16 cellular contexts compared by ENCODE assay signal in the genomic region with DNA sequence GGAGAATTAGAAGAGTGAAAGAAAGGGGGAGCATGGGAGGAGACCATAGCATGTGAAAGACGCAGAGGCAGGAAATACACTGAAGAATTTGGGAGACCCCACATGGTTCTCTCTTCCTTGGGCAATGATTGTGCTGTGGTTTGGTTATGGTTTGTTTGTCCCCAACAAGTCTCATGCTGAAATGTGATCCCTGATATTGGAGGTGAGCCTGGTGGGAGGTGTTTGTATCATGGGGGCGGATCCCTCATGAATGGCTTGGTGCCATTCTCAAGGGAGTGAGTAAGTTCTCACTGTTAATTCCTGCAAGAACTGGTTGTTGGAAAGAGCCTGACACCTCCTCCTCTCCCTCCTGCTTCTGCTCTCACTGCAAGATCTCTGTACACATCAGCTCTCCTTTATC.
DNase-seq lines count a peak whose midpoint lies in the region; ATAC-seq and TF ChIP-seq lines count a peak whose summit lies in the region.
"Had no signal": no experiment of that assay in that cellular context is flagged by ENCODE, and none has a peak within 500 bp of the region (broad histone marks: within the 10 kb centered on the region; RNA-seq: fewer than 3 reads in every experiment).

No MANE protein-coding gene starts in this region.

- WGBS in mammary epithelial cell (ENCODE audit: low coverage, missing lambda C conversion rate) = 44% methylated on average over 2 of the region's 2 CpGs
- no CpG with 5 or more reads among the region's 2 CpGs for WGBS in mesendoderm (ENCODE audit: extremely low coverage, insufficient coverage, low lambda C conversion rate)

- no peak overlapping the region for H2BK120ac ChIP-seq in mesendoderm (ENCODE audit: low read depth, low read length)

- no peak overlapping the region for H3K18ac ChIP-seq in mesendoderm (ENCODE audit: low read length)

- dilution Hi-C loops in mammary epithelial cell (cut with HindIII; ENCODE audit: low sequenced_read_pairs) = no loop called here

- H3K27me3 ChIP-seq in mammary epithelial cell (ENCODE audit: insufficient read depth, low read length) (no peaks in the 10 kb centered on the region), mesendoderm (ENCODE audit: insufficient read depth, low read length, poor library complexity) (no peaks in the 10 kb centered on the region), uterus (no peaks in the 10 kb centered on the region), ascending aorta (no peaks in the 10 kb centered on the region)

- H2AFZ ChIP-seq in mammary epithelial cell (ENCODE audit: low read depth, low read length) = no peak overlapping the region

- no peaks in the 10 kb centered on the region for H3K27me3 Mint-ChIP-seq in MCF 10A (ENCODE audit: insufficient read depth, unreplicated experiment)
- peaks cover 2% of the 10 kb centered on the region for H3K27me3 Mint-ChIP-seq in glutamatergic neuron (ENCODE audit: unreplicated experiment)
- H3K27me3 Mint-ChIP-seq in activated CD8-positive, alpha-beta T cell treated with anti-CD3 and anti-CD28 coated beads, Interleukin-2, amount 10 ng/mL, durations not matched to agents 7 days and 5 days (ENCODE audit: low read depth) = peaks cover 3% of the 10 kb centered on the region
- H3K27me3 Mint-ChIP-seq: B cell had no signal

- H2AK5ac ChIP-seq in mesendoderm (ENCODE audit: low read length) = no peak overlapping the region

- no peaks in the 10 kb centered on the region for H3K79me1 ChIP-seq in mesendoderm (ENCODE audit: low read length)

- no peak overlapping the region for H3K4ac ChIP-seq in mesendoderm (ENCODE audit: low read depth, low read length)

- H3K79me2 ChIP-seq in mammary epithelial cell (ENCODE audit: insufficient read depth, low read length) = no peaks in the 10 kb centered on the region
- H3K79me2 ChIP-seq in mesendoderm (ENCODE audit: control insufficient read depth, insufficient read depth, low read length) = no peaks in the 10 kb centered on the region

- H3K23ac ChIP-seq in mesendoderm (ENCODE audit: low read length) = no peak overlapping the region

- CTCF ChIA-PET in MCF 10A (lab: Yijun Ruan, JAX) = no interaction called here
- CTCF ChIA-PET in mammary epithelial cell (lab: Charles Lee; ENCODE audit: low non-redundant PET) = no interaction called here
- CTCF ChIA-PET in activated CD8-positive, alpha-beta T cell treated with anti-CD3 and anti-CD28 coated beads, Interleukin-2, amount 10 ng/mL, durations not matched to agents 7 days and 5 days (lab: Charles Lee) = no interaction called here

- H3K4me1 Mint-ChIP-seq in MCF 10A (ENCODE audit: insufficient read depth, unreplicated experiment) = no peaks in the 10 kb centered on the region
- H3K4me1 Mint-ChIP-seq in glutamatergic neuron (ENCODE audit: low read depth, unreplicated experiment) = no peaks in the 10 kb centered on the region
- no peaks in the 10 kb centered on the region for H3K4me1 Mint-ChIP-seq in activated CD8-positive, alpha-beta T cell treated with anti-CD3 and anti-CD28 coated beads, Interleukin-2, amount 10 ng/mL, durations not matched to agents 7 days and 5 days (ENCODE audit: low read depth)
- H3K4me1 Mint-ChIP-seq: B cell, CD14-positive monocyte, IgD-negative memory B cell had no signal

- in situ Hi-C loops in mammary epithelial cell (cut with MboI; ENCODE audit: low sequenced_read_pairs in 2 of 2) = no loop called here

- BruUV-seq in MCF 10A (replicated peaks; lab: Mats Ljungman, UMichigan) (no TSS peak), mammary epithelial cell (replicated peaks; lab: Mats Ljungman, UMichigan) (no TSS peak)

- intact Hi-C loops in MCF 10A (cut with micrococcal nuclease) = no loop called here
- intact Hi-C loops in mammary epithelial cell (cut with micrococcal nuclease) = no loop called here
- intact Hi-C loops in uterus (cut with DNase I; ENCODE audit: low total_unique reads) = loop anchor here (5.0 kb wide), 1 partner anchor 132 kb away; no protein-coding TSS in a partner anchor
- intact Hi-C loops in ascending aorta (cut with DNase I) = no loop called here

- DNase-seq in MCF 10A (ENCODE audit: unreplicated experiment) (peak; percentile 8), mammary epithelial cell (no peak), NCI-H69 (lab: John Stamatoyannopoulos, UW) (peak; percentile 11), mesendoderm (peak; percentile 6), uterus (peak; percentile 22 to 26), glutamatergic neuron (no peak), ascending aorta (ENCODE audit: low spot score in 2 of 2) (no peak)
- DNase-seq in activated CD8-positive, alpha-beta T cell treated with anti-CD3 and anti-CD28 coated beads, Interleukin-2, amount 10 ng/mL, durations not matched to agents 7 days and 5 days = no peak
- DNase-seq: GOT3, NCI-H1694 treated with DMSO at 0.1 percent for 48 hours, NCI-H510A treated with DMSO at 0.1 percent for 48 hours, SHP77 had no signal

- H3K9me3 Mint-ChIP-seq in MCF 10A (ENCODE audit: unreplicated experiment) (no peaks in the 10 kb centered on the region), glutamatergic neuron (ENCODE audit: unreplicated experiment) (no peaks in the 10 kb centered on the region)
- H3K9me3 Mint-ChIP-seq in activated CD8-positive, alpha-beta T cell treated with anti-CD3 and anti-CD28 coated beads, Interleukin-2, amount 10 ng/mL, durations not matched to agents 7 days and 5 days (ENCODE audit: insufficient read depth) = no peaks in the 10 kb centered on the region
- H3K9me3 Mint-ChIP-seq: CD14-positive monocyte had no signal

- no peaks in the 10 kb centered on the region for H3K4me1 ChIP-seq in mammary epithelial cell (ENCODE audit: insufficient read depth, low read length)
- H3K4me1 ChIP-seq in mesendoderm (ENCODE audit: control insufficient read depth, low read depth, low read length) = no peaks in the 10 kb centered on the region
- no peaks in the 10 kb centered on the region for H3K4me1 ChIP-seq in uterus
- no peaks in the 10 kb centered on the region for H3K4me1 ChIP-seq in ascending aorta

- no peak overlapping the region for H4K8ac ChIP-seq in mesendoderm (ENCODE audit: low read depth, low read length)

- POLR2A ChIA-PET in MCF 10A (lab: Yijun Ruan, JAX) = no interaction called here
- POLR2A ChIA-PET in activated CD8-positive, alpha-beta T cell treated with anti-CD3 and anti-CD28 coated beads, Interleukin-2, amount 10 ng/mL, durations not matched to agents 7 days and 5 days (lab: Charles Lee) = no interaction called here

- no peak overlapping the region for H3K4me2 ChIP-seq in mammary epithelial cell (ENCODE audit: insufficient read depth, low read depth, low read length)
- no peak overlapping the region for H3K4me2 ChIP-seq in mesendoderm (ENCODE audit: low read length)

- no peaks in the 10 kb centered on the region for H4K20me1 ChIP-seq in mammary epithelial cell (ENCODE audit: insufficient read depth, low read length)

- H3K27ac Mint-ChIP-seq in MCF 10A (ENCODE audit: low read depth, unreplicated experiment) (no peak overlapping the region), glutamatergic neuron (ENCODE audit: unreplicated experiment) (no peak overlapping the region)
- no peak overlapping the region for H3K27ac Mint-ChIP-seq in activated CD8-positive, alpha-beta T cell treated with anti-CD3 and anti-CD28 coated beads, Interleukin-2, amount 10 ng/mL, durations not matched to agents 7 days and 5 days
- H3K27ac Mint-ChIP-seq: B cell, CD14-positive monocyte had no signal

- H3K36me3 Mint-ChIP-seq in MCF 10A (ENCODE audit: insufficient read depth, unreplicated experiment) (no peaks in the 10 kb centered on the region), glutamatergic neuron (ENCODE audit: unreplicated experiment) (no peaks in the 10 kb centered on the region)
- H3K36me3 Mint-ChIP-seq in activated CD8-positive, alpha-beta T cell treated with anti-CD3 and anti-CD28 coated beads, Interleukin-2, amount 10 ng/mL, durations not matched to agents 7 days and 5 days (ENCODE audit: low read depth) = no peaks in the 10 kb centered on the region
- H3K36me3 Mint-ChIP-seq: CD14-positive monocyte, IgD-negative memory B cell had no signal

- TF ChIP-seq CTCF in MCF 10A (IDR thresholded peaks at IDR 0.05; ENCODE audit: unreplicated experiment) = no peak
- TF ChIP-seq CTCF in mammary epithelial cell (conservative IDR thresholded peaks at IDR 0.05 in 1 of 2, IDR thresholded peaks at IDR 0.05 in 1 of 2; ENCODE audit: extremely low read depth in 1 of 2, insufficient read depth in 1 of 2, low read depth in 1 of 2, low read length in 2 of 2) = no peak
- no peak for TF ChIP-seq CTCF in uterus (IDR thresholded peaks at IDR 0.05)
- no peak for TF ChIP-seq CTCF in glutamatergic neuron (IDR thresholded peaks at IDR 0.05; ENCODE audit: partially characterized antibody, unreplicated experiment)
- TF ChIP-seq CTCF in ascending aorta (IDR thresholded peaks at IDR 0.05) = no peak

- H3K27ac ChIP-seq in mammary epithelial cell (ENCODE audit: insufficient read depth, low read depth, low read length) = no peak overlapping the region
- H3K27ac ChIP-seq in mesendoderm (ENCODE audit: low read depth, low read length) = no peak overlapping the region
- H3K27ac ChIP-seq in uterus = no peak overlapping the region
- no peak overlapping the region for H3K27ac ChIP-seq in ascending aorta

- H3K4me3 Mint-ChIP-seq in MCF 10A (ENCODE audit: unreplicated experiment) = no peak overlapping the region
- no peak overlapping the region for H3K4me3 Mint-ChIP-seq in glutamatergic neuron (ENCODE audit: unreplicated experiment)
- H3K4me3 Mint-ChIP-seq in activated CD8-positive, alpha-beta T cell treated with anti-CD3 and anti-CD28 coated beads, Interleukin-2, amount 10 ng/mL, durations not matched to agents 7 days and 5 days = no peak overlapping the region
- H3K4me3 Mint-ChIP-seq: B cell, CD14-positive monocyte, IgD-negative memory B cell had no signal

- no peak overlapping the region for H3K56ac ChIP-seq in mesendoderm (ENCODE audit: low read length)

- no peaks in the 10 kb centered on the region for H3K9me3 ChIP-seq in mammary epithelial cell (replicated peaks; ENCODE audit: insufficient read depth, low read length)
- no peaks in the 10 kb centered on the region for H3K9me3 ChIP-seq in uterus
- H3K9me3 ChIP-seq in ascending aorta = no peaks in the 10 kb centered on the region

- no peak overlapping the region for H2BK15ac ChIP-seq in mesendoderm (replicated peaks; ENCODE audit: low read depth)

- H3K4me3 ChIP-seq in mammary epithelial cell (replicated peaks in 1 of 3; ENCODE audit: insufficient read depth in 1 of 3, low read depth in 2 of 3, low read length in 3 of 3) (no peak overlapping the region), mesendoderm (ENCODE audit: low read length) (no peak overlapping the region), uterus (no peak overlapping the region), ascending aorta (no peak overlapping the region)

- ATAC-seq in activated CD8-positive, alpha-beta T cell treated with anti-CD3 and anti-CD28 coated beads, Interleukin-2, amount 10 ng/mL, durations not matched to agents 7 days and 5 days = no peak
- ATAC-seq: HCT116 had no signal

- H4K5ac ChIP-seq in mesendoderm (ENCODE audit: low read length) = no peak overlapping the region

- no peaks in the 10 kb centered on the region for H3K36me3 ChIP-seq in mammary epithelial cell (ENCODE audit: insufficient read depth, low read length)
- H3K36me3 ChIP-seq in mesendoderm (ENCODE audit: control insufficient read depth, insufficient read depth, low read length) = no peaks in the 10 kb centered on the region
- no peaks in the 10 kb centered on the region for H3K36me3 ChIP-seq in uterus
- H3K36me3 ChIP-seq in ascending aorta = no peaks in the 10 kb centered on the region

- no peak overlapping the region for H2BK5ac ChIP-seq in mesendoderm (ENCODE audit: low read length)

- no peak overlapping the region for H3K9ac ChIP-seq in mammary epithelial cell (ENCODE audit: insufficient read depth, low read length)
- H3K9ac ChIP-seq in mesendoderm (ENCODE audit: low read length) = no peak overlapping the region

- no peak for TF ChIP-seq POLR2A in uterus (IDR thresholded peaks at IDR 0.05)

Comparison
In these comparisons a context has a peak if more than half of its experiments do, and no peak if none do; other contexts are left out.
1. DNase-seq: peak in MCF 10A (single experiment), NCI-H69 (single experiment), mesendoderm (single experiment) and uterus (2 of 2); none in mammary epithelial cell (single experiment), glutamatergic neuron (single experiment), ascending aorta (0 of 2) and activated CD8-positive, alpha-beta T cell treated with anti-CD3 and anti-CD28 coated beads, Interleukin-2, amount 10 ng/mL, durations not matched to agents 7 days and 5 days (single experiment).